In genomic region chr2:17387591-17387990, GRCh38 we compare ENCODE assay signal across 33 cellular contexts.
"Had no signal": no experiment of that assay in that cellular context is flagged by ENCODE, and none has a peak within 500 bp of the region (broad histone marks: within the 10 kb centered on the region; RNA-seq: fewer than 3 reads in every experiment).

No MANE protein-coding gene starts in this region.

- H3K4me1 ChIP-seq: colonic mucosa, gastrocnemius medialis, left lung, pancreas, prostate gland, sigmoid colon, stomach, suprapubic skin, tibial artery, upper lobe of right lung had no signal

- H3K27me3 ChIP-seq: colonic mucosa, gastrocnemius medialis, left lung, pancreas, sigmoid colon, stomach, suprapubic skin, tibial artery, upper lobe of right lung had no signal

- ATAC-seq: gastrocnemius medialis; left lung; pancreas; stimulated activated naive B cell treated with anti-CD40 and anti-IgM and Interleukin-4, amounts not matched to agents 10 μg/mL and 1 μg/mL and 100 μg/mL, for 72 hours; upper lobe of right lung; WTC11 had no signal

- H3K4me3 ChIP-seq: cardiac muscle cell, colonic mucosa, gastrocnemius medialis, left lung, lung, pancreas, prostate gland, sigmoid colon, stomach, suprapubic skin, tibial artery, upper lobe of right lung had no signal

- DNase-seq: activated CD4-positive, alpha-beta memory T cell treated with anti-CD3 and anti-CD28 coated beads, Interleukin-2, amount 10 ng/mL, durations not matched to agents 7 days and 5 days; activated CD4-positive, alpha-beta T cell treated with anti-CD3 and anti-CD28 coated beads for 1 hour; activated CD4-positive, alpha-beta T cell treated with anti-CD3 and anti-CD28 coated beads, Interleukin-2, amount 10 ng/mL, durations not matched to agents 7 days and 5 days; activated CD8-positive, alpha-beta memory T cell treated with anti-CD3 and anti-CD28 coated beads, Interleukin-2, amount 50 U/mL, for 48 hours; activated gamma-delta T cell; activated naive CD4-positive, alpha-beta T cell treated with anti-CD3 and anti-CD28 coated beads, Interleukin-2, amount 10 ng/mL, durations not matched to agents 7 days and 5 days; activated naive CD8-positive, alpha-beta T cell treated with anti-CD3 and anti-CD28 coated beads, Interleukin-2, amount 10 ng/mL, durations not matched to agents 7 days and 5 days; activated T-cell treated with anti-CD3 and anti-CD28 coated beads, Interleukin-2, amount 50 U/mL, for 24 hours; amniotic stem cell; cerebellar nuclear complex; colonic mucosa; effector CD8-positive, alpha-beta T cell; gastrocnemius medialis; glutamatergic neuron; left lung; naive B cell; nephron progenitor cell; nucleus accumbens; pancreas; retina; sigmoid colon; stimulated activated CD4-positive, alpha-beta T cell treated with anti-CD3 and anti-CD28 coated beads, Interleukin-15, amount 100 ng/mL, for 24 hours; stimulated activated CD4-positive, alpha-beta T cell treated with anti-CD3 and anti-CD28 coated beads, Interleukin-2, amount 100 ng/mL, for 24 hours; stimulated activated naive B cell treated with anti-CD40 and anti-IgM and Interleukin-4, amounts not matched to agents 10 μg/mL and 1 μg/mL and 100 μg/mL, for 72 hours; stomach; T-helper 2 cell; tibial artery; upper lobe of right lung had no signal

- H3K9me3 ChIP-seq: colonic mucosa, gastrocnemius medialis, pancreas, prostate gland, sigmoid colon, suprapubic skin, tibial artery, upper lobe of right lung had no signal

- H3K27ac ChIP-seq: cardiac muscle cell, colonic mucosa, gastrocnemius medialis, left lung, pancreas, prostate gland, sigmoid colon, stomach, suprapubic skin, tibial artery, upper lobe of right lung had no signal

- H3K36me3 ChIP-seq: cardiac muscle cell, colonic mucosa, gastrocnemius medialis, left lung, pancreas, prostate gland, sigmoid colon, stomach, suprapubic skin, tibial artery, upper lobe of right lung had no signal
